In genomic region chr2:121283670-121284245, GRCh38 we compare ENCODE assay signal across 9 cellular contexts. TPM values are rescaled to one million over a fixed set of nuclear protein-coding genes. Genes with fewer than 3 reads are reported as not detected.
DNase-seq lines count a peak whose midpoint lies in the region; ATAC-seq and TF ChIP-seq lines count a peak whose summit lies in the region.
"Had no signal": no experiment of that assay in that cellular context is flagged by ENCODE, and none has a peak within 500 bp of the region (broad histone marks: within the 10 kb centered on the region; RNA-seq: fewer than 3 reads in every experiment).

No MANE protein-coding gene starts in this region.

- peaks cover 29% of the 10 kb centered on the region for H3K4me1 ChIP-seq in OCI-LY3 (ENCODE audit: low read length)
- H3K4me1 ChIP-seq in prostate gland (replicated peaks) = no peaks in the 10 kb centered on the region

- H3K36me3 ChIP-seq in OCI-LY3 (replicated peaks; ENCODE audit: low read depth, low read length) = no peaks in the 10 kb centered on the region
- H3K36me3 ChIP-seq in prostate gland = no peaks in the 10 kb centered on the region

- no peak overlapping the region for H3K27ac ChIP-seq in OCI-LY3 (ENCODE audit: low read length)
- H3K27ac ChIP-seq in prostate gland = peak overlapping the region; percentile 76 to 81

- H3K4me3 ChIP-seq in OCI-LY3 (ENCODE audit: low read length) (peak overlapping the region; percentile 91), prostate gland (peak overlapping the region; percentile 57 to 61)

- H3K9ac ChIP-seq in OCI-LY3 (ENCODE audit: low read length) = peak overlapping the region; percentile 74; the same call in 1 of the 2 replicates

- peak overlapping the region; percentile 77 for H3K4me2 ChIP-seq in OCI-LY3 (ENCODE audit: low read length)

- no peaks in the 10 kb centered on the region for H3K79me2 ChIP-seq in OCI-LY3 (ENCODE audit: low read length)

- ATAC-seq in esophagus mucosa (peak; percentile 24), GM21723 (IDR thresholded peaks at IDR 0.05; ENCODE audit: unreplicated experiment) (no peak), HG03139 (IDR thresholded peaks at IDR 0.05; ENCODE audit: unreplicated experiment) (no peak), GM18505 (IDR thresholded peaks at IDR 0.05; ENCODE audit: unreplicated experiment) (no peak)

- no peak for TF ChIP-seq CTCF in OCI-LY3 (IDR thresholded peaks at IDR 0.05; ENCODE audit: low read depth, low read length)
- no peak for TF ChIP-seq CTCF in prostate gland (IDR thresholded peaks at IDR 0.05)

- H3K27me3 ChIP-seq in OCI-LY3 (ENCODE audit: low read depth, low read length) (peaks cover 11% of the 10 kb centered on the region; the same call in 1 of the 2 replicates), prostate gland (replicated peaks; ENCODE audit: insufficient read depth) (no peaks in the 10 kb centered on the region)

- H2AFZ ChIP-seq in OCI-LY3 (ENCODE audit: low read depth, low read length) = peak overlapping the region; percentile 85; the same call in 1 of the 2 replicates

- peak; percentile 15 for DNase-seq in ELR (ENCODE audit: low read depth)
- DNase-seq in prostate gland (ENCODE audit: low spot score) = no peak
- no peak for DNase-seq in DMS153 treated with DMSO at 0.1 percent for 48 hours (lab: John Stamatoyannopoulos, UW; ENCODE audit: unreplicated experiment)

- H3K9me3 ChIP-seq in OCI-LY3 (ENCODE audit: insufficient read depth, low read length) = no peaks in the 10 kb centered on the region
- H3K9me3 ChIP-seq in prostate gland = no peaks in the 10 kb centered on the region

- no peak for TF ChIP-seq POLR2A in prostate gland (IDR thresholded peaks at IDR 0.05)
- no peak for TF ChIP-seq POLR2A in GM18505 (IDR thresholded peaks at IDR 0.05; ENCODE audit: borderline replicate concordance, extremely low read depth, insufficient read depth, insufficient read length)

- intact Hi-C loops in prostate gland (cut with DNase I) = no loop called here

- no peaks in the 10 kb centered on the region for H4K20me1 ChIP-seq in OCI-LY3 (ENCODE audit: insufficient read depth, low read length)

- WGBS in prostate gland = 64% methylated on average over 6 of the region's 6 CpGs

RNA-seq across cellular contexts. Expression of gene TFCP2L1, which starts 1.2 kb away (rescaled TPM):
- total RNA-seq in esophagus mucosa = 36.5 TPM
- total RNA-seq in prostate gland = 10 to 100 TPM; 11.5 to 25.7 TPM
- total RNA-seq: pulmonary artery endothelial cell had no signal
